ENCODE assay signal across 12 cellular contexts in the genomic region with DNA sequence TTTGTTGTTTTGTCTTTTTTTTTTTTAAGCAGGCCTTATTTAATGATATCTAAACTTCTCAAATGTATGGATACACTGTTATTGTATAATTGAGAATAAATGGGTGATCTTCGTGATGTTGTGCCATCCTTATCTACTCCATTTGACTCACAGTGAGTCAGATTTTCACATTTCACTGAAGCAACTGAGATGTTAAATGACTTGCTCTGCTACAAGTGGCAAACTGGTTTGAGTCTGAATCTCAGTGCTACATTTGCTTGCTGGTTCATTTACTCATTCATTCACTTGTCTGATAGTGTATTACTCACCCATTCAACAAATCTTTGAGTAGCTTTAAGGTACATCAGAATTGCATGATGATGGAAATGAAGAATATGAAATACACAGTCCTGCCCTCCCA. TPM values are rescaled to one million over a fixed set of nuclear protein-coding genes. Genes with fewer than 3 reads are reported as not detected.
DNase-seq lines count a peak whose midpoint lies in the region; ATAC-seq and TF ChIP-seq lines count a peak whose summit lies in the region.
"Had no signal": no experiment of that assay in that cellular context is flagged by ENCODE, and none has a peak within 500 bp of the region (broad histone marks: within the 10 kb centered on the region; RNA-seq: fewer than 3 reads in every experiment).

No MANE protein-coding gene starts in this region.

- no peak overlapping the region; a peak in 1 of 4 replicates for H3K4me3 ChIP-seq in DND-41 (ENCODE audit: low read depth in 1 of 2, low read length in 2 of 2)
- H3K4me3 ChIP-seq in adipocyte (ENCODE audit: low read length), result no peak overlapping the region
- H3K4me3 ChIP-seq: tibial artery had no signal

- ATAC-seq in DND-41 (ENCODE audit: insufficient read depth, low read depth), result no peak
- no peak for ATAC-seq in HG03571 (IDR thresholded peaks at IDR 0.05; ENCODE audit: unreplicated experiment)
- ATAC-seq in HG03045 (IDR thresholded peaks at IDR 0.05; ENCODE audit: unreplicated experiment), result no peak

- no peaks in the 10 kb centered on the region for H3K9me3 Mint-ChIP-seq in mesothelial cell of epicardium

- H3K9me3 ChIP-seq in DND-41 (ENCODE audit: insufficient read depth, low read length, severe bottlenecking), result no peaks in the 10 kb centered on the region
- H3K9me3 ChIP-seq in adipocyte (ENCODE audit: control insufficient read depth, low read length), result no peaks in the 10 kb centered on the region
- H3K9me3 ChIP-seq: tibial artery had no signal

- H3K27ac Mint-ChIP-seq in mesothelial cell of epicardium, result no peak overlapping the region

- H3K27me3 ChIP-seq in DND-41 (ENCODE audit: insufficient read depth, low read length, poor library complexity) (no peaks in the 10 kb centered on the region), adipocyte (replicated peaks; ENCODE audit: control insufficient read depth, insufficient read depth, low read length) (no peaks in the 10 kb centered on the region)
- H3K27me3 ChIP-seq: tibial artery had no signal

- H3K4me1 ChIP-seq in DND-41 (ENCODE audit: insufficient read depth, low read length), result peaks cover 33% of the 10 kb centered on the region
- H3K4me1 ChIP-seq in adipocyte (ENCODE audit: control insufficient read depth, insufficient read depth, low read length), result peaks cover 21% of the 10 kb centered on the region

- H3K4me3 Mint-ChIP-seq in mesothelial cell of epicardium, result no peak overlapping the region

- TF ChIP-seq CTCF in DND-41 (IDR thresholded peaks at IDR 0.05; ENCODE audit: borderline replicate concordance, extremely low read depth, low read length, poor library complexity, severe bottlenecking), result no peak
- no peak for TF ChIP-seq CTCF in mesothelial cell of epicardium (IDR thresholded peaks at IDR 0.05; ENCODE audit: unreplicated experiment)

- no peaks in the 10 kb centered on the region for H3K27me3 Mint-ChIP-seq in mesothelial cell of epicardium (ENCODE audit: low read depth)

- peak overlapping the region; percentile 85; the same call in 1 of the 2 replicates for H3K4me2 ChIP-seq in DND-41 (ENCODE audit: insufficient read depth, low read length)

- H3K9ac ChIP-seq in DND-41 (ENCODE audit: low read depth, low read length), result no peak overlapping the region
- H3K9ac ChIP-seq in adipocyte (ENCODE audit: low read length), result no peak overlapping the region

- no peaks in the 10 kb centered on the region for H4K20me1 ChIP-seq in DND-41 (ENCODE audit: insufficient read depth, low read length)

- peaks cover 28% of the 10 kb centered on the region for H3K4me1 Mint-ChIP-seq in mesothelial cell of epicardium

- no peak for DNase-seq in DND-41
- peak; percentile 42 for DNase-seq in HT1080 (ENCODE audit: low read depth)
- DNase-seq in adipocyte (ENCODE audit: low read depth), result peak; percentile 25
- peak; percentile 70 for DNase-seq in kidney tubule cell (ENCODE audit: low spot score)
- DNase-seq in foreskin melanocyte, result no peak
- no peak for DNase-seq in mesothelial cell of epicardium (ENCODE audit: low spot score in 2 of 2, unreplicated experiment in 2 of 2)
- DNase-seq: NCI-H1092 treated with DMSO at 0.1 percent for 48 hours, RPMI8226, tibial artery had no signal

- H3K27ac ChIP-seq in DND-41 (ENCODE audit: low read length), result no peak overlapping the region
- H3K27ac ChIP-seq: tibial artery had no signal

- H3K36me3 ChIP-seq in DND-41 (ENCODE audit: insufficient read depth, low read length) (peaks cover 42% of the 10 kb centered on the region), adipocyte (ENCODE audit: control insufficient read depth, insufficient read depth, low read length, severe bottlenecking) (peaks cover 28% of the 10 kb centered on the region)

- peaks cover 6% of the 10 kb centered on the region for H3K36me3 Mint-ChIP-seq in mesothelial cell of epicardium

- H3K79me2 ChIP-seq in DND-41 (ENCODE audit: insufficient read depth, low read length), result peaks cover 54% of the 10 kb centered on the region

- no peak overlapping the region for H2AFZ ChIP-seq in DND-41 (ENCODE audit: low read depth, low read length)

RNA-seq across cellular contexts. Expression of gene KIAA0586, which starts 2.6 kb away (rescaled TPM):
- total RNA-seq in HT1080 (2014; rRNA removed; shearing (Covaris generic)), result 27.2 and 34.2 TPM in 2 replicates
- polyA plus RNA-seq in HT1080 (2015; cell fraction: cytosol; rRNA removed), result 17.0 and 21.2 TPM in 2 replicates
- 48.9 and 52.7 TPM in 2 replicates for polyA plus RNA-seq in HT1080 (2015; cell fraction: nucleus; rRNA removed)
- total RNA-seq in mesothelial cell of epicardium, result 18.3 to 20.7 TPM (median 19.7 TPM) in 3 replicates

RNA-seq across cellular contexts. Expression of gene TIMM9, which starts 2.8 kb away (rescaled TPM):
- total RNA-seq in HT1080 (2014; rRNA removed; shearing (Covaris generic)), result 51.5 and 52.1 TPM in 2 replicates
- polyA plus RNA-seq in HT1080 (2015; cell fraction: cytosol; rRNA removed), result 115 and 252 TPM in 2 replicates
- 39.1 and 91.5 TPM in 2 replicates for polyA plus RNA-seq in HT1080 (2015; cell fraction: nucleus; rRNA removed)
- total RNA-seq in mesothelial cell of epicardium, result 40.5 to 43.9 TPM (median 40.8 TPM) in 3 replicates

RNA-seq across cellular contexts. Expression of gene TOMM20L, which starts 34.4 kb away (rescaled TPM):
- not detected in 2 replicates for total RNA-seq in HT1080 (2014; rRNA removed; shearing (Covaris generic))
- not detected in 2 replicates for polyA plus RNA-seq in HT1080 (2015; cell fraction: cytosol; rRNA removed)
- polyA plus RNA-seq in HT1080 (2015; cell fraction: nucleus; rRNA removed), result not detected in 2 replicates
- total RNA-seq in mesothelial cell of epicardium, result 0.47 TPM in 1 of 3 replicates, not detected in the others
- total RNA-seq: lower leg skin had no signal

Comparison
In these comparisons a context has a peak if more than half of its experiments do, and no peak if none do; other contexts are left out.
1. DNase-seq: peak in HT1080 (single experiment), adipocyte (single experiment) and kidney tubule cell (single experiment); none in DND-41 (single experiment), foreskin melanocyte (single experiment) and mesothelial cell of epicardium (0 of 2).